19 cellular contexts compared by ENCODE assay signal in the genomic region with DNA sequence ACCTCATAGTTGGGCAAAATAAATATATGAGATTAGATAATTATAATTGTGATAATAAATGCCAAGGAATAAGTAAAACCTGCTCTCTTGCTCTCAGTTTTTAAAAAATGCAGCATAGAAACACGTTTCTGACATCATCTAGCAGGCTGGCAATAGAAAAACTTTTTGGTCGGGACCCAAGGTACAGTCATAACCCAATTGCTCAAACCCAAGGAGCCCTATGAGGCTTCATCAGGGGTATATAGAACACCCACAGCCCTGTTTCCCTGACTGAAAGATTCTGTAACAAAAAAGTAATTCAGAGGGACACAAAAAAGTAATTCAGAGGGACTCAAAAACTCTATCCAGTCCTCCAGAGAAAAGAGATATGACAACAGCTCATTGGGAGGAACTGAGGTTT. TPM values are rescaled to one million over a fixed set of nuclear protein-coding genes. Genes with fewer than 3 reads are reported as not detected.
DNase-seq lines count a peak whose midpoint lies in the region; ATAC-seq lines count a peak whose summit lies in the region.
"Had no signal": no experiment of that assay in that cellular context is flagged by ENCODE, and none has a peak within 500 bp of the region (broad histone marks: within the 10 kb centered on the region; RNA-seq: fewer than 3 reads in every experiment).

No MANE protein-coding gene starts in this region.

- H3K36me3 ChIP-seq in MG63: peaks cover 33% of the 10 kb centered on the region
- H3K36me3 ChIP-seq: HAP-1, Peyer's patch had no signal

- H3K27ac ChIP-seq in caudate nucleus (ENCODE audit: low read depth, low read length): no peak overlapping the region
- H3K27ac ChIP-seq: Peyer's patch had no signal

- H3K9me3 ChIP-seq in MG63: no peaks in the 10 kb centered on the region
- H3K9me3 ChIP-seq: HAP-1, Peyer's patch had no signal

- DNase-seq in EH (ENCODE audit: low read depth) (peak; percentile 53), MG63 (peak; percentile 44), globus pallidus (ENCODE audit: low spot score) (peak; percentile 20), AML-193 (lab: John Stamatoyannopoulos, UW) (no peak), caudate nucleus (lab: John Stamatoyannopoulos, UW) (no peak)
- DNase-seq: DMS53, KG1, NCI-H1105 treated with DMSO at 0.1 percent for 48 hours, NCI-H2029 treated with DMSO at 0.1 percent for 48 hours, NCI-H2171, NCI-H345, NCI-H524, NCI-H82, Peyer's patch had no signal

- no peaks in the 10 kb centered on the region for H3K27me3 ChIP-seq in MG63
- H3K27me3 ChIP-seq: Peyer's patch had no signal

- no peak overlapping the region for H3K4me3 ChIP-seq in MG63
- H3K4me3 ChIP-seq: GM23338, HAP-1, Peyer's patch had no signal

- ATAC-seq in GM19351 (IDR thresholded peaks at IDR 0.05; ENCODE audit: unreplicated experiment): no peak
- no peak for ATAC-seq in GM19324 (IDR thresholded peaks at IDR 0.05; ENCODE audit: low FRiP score, unreplicated experiment)
- ATAC-seq: GM23338 had no signal

RNA-seq across cellular contexts. Expression of gene PDE1C, which starts 3.8 kb away (rescaled TPM):
- total RNA-seq in MG63 (2014; rRNA removed; shearing (Covaris generic); ENCODE audit: low replicate concordance): 32.4 and 50.1 TPM in 2 replicates
- total RNA-seq: OCI-LY7 had no signal

Comparison
In these comparisons a context has a peak if more than half of its experiments do, and no peak if none do; other contexts are left out.
1. DNase-seq: peak in EH (single experiment), MG63 (single experiment) and globus pallidus (single experiment); none in AML-193 (0 of 2) and caudate nucleus (0 of 61).